ENCODE assay signal across 27 cellular contexts in genomic region chr17:75493476-75494129, GRCh38.
"Had no signal": no experiment of that assay in that cellular context is flagged by ENCODE, and none has a peak within 500 bp of the region (broad histone marks: within the 10 kb centered on the region; RNA-seq: fewer than 3 reads in every experiment).

No MANE protein-coding gene starts in this region.

- H3K9me3 Mint-ChIP-seq: immature natural killer cell; naive thymus-derived CD8-positive, alpha-beta T cell; nephron; neural crest cell; stimulated activated effector memory CD8-positive, alpha-beta T cell treated with anti-CD3 and anti-CD28 coated beads, Interleukin-12 subunit alpha, Interleukin-12 subunit beta, amount 100 ng/mL, for 72 hours; stimulated activated naive CD8-positive, alpha-beta T cell treated with anti-CD3 and anti-CD28 coated beads, Interleukin-15, Interleukin-2, amounts not matched to agents 100 ng/mL and 50 ng/mL, for 24 hours had no signal

- H3K4me3 ChIP-seq: left lung, lower lobe of right lung, right atrium auricular region, skin epidermis, suprapubic skin, thoracic aorta, tibial artery, upper lobe of left lung, vagina had no signal

- H3K4me3 Mint-ChIP-seq: immature natural killer cell; naive thymus-derived CD8-positive, alpha-beta T cell; nephron; neural crest cell; stimulated activated effector memory CD8-positive, alpha-beta T cell treated with anti-CD3 and anti-CD28 coated beads, Interleukin-12 subunit alpha, Interleukin-12 subunit beta, amount 100 ng/mL, for 72 hours; stimulated activated naive CD8-positive, alpha-beta T cell treated with anti-CD3 and anti-CD28 coated beads, Interleukin-15, Interleukin-2, amounts not matched to agents 100 ng/mL and 50 ng/mL, for 24 hours had no signal

- H3K27ac ChIP-seq: left lung, lower lobe of right lung, neutrophil, parathyroid adenoma, right atrium auricular region, suprapubic skin, thoracic aorta, tibial artery, upper lobe of left lung, vagina had no signal

- H3K4me1 Mint-ChIP-seq: nephron, neural crest cell had no signal

- H3K9ac ChIP-seq: parathyroid adenoma had no signal

- H3K4me1 ChIP-seq: suprapubic skin, vagina had no signal

- H3K9me3 ChIP-seq: left lung, lower lobe of right lung, neutrophil, right atrium auricular region, suprapubic skin, thoracic aorta, tibial artery, upper lobe of left lung, vagina had no signal

- H3K27me3 ChIP-seq: left lung, neutrophil, right atrium auricular region, suprapubic skin, tibial artery, upper lobe of left lung, vagina had no signal

- ATAC-seq: left colon; left lung; lower lobe of right lung; naive thymus-derived CD8-positive, alpha-beta T cell; sciatic nerve; stimulated activated effector memory CD8-positive, alpha-beta T cell treated with anti-CD3 and anti-CD28 coated beads, Interleukin-12 subunit alpha, Interleukin-12 subunit beta, amount 100 ng/mL, for 72 hours had no signal

- H3K27ac Mint-ChIP-seq: immature natural killer cell; nephron; stimulated activated effector memory CD8-positive, alpha-beta T cell treated with anti-CD3 and anti-CD28 coated beads, Interleukin-12 subunit alpha, Interleukin-12 subunit beta, amount 100 ng/mL, for 72 hours; stimulated activated naive CD8-positive, alpha-beta T cell treated with anti-CD3 and anti-CD28 coated beads, Interleukin-15, Interleukin-2, amounts not matched to agents 100 ng/mL and 50 ng/mL, for 24 hours had no signal

- H3K27me3 Mint-ChIP-seq: naive thymus-derived CD8-positive, alpha-beta T cell; progenitor cell of endocrine pancreas; stimulated activated naive CD8-positive, alpha-beta T cell treated with anti-CD3 and anti-CD28 coated beads, Interleukin-15, Interleukin-2, amounts not matched to agents 100 ng/mL and 50 ng/mL, for 24 hours had no signal

- DNase-seq: hypothalamus; immature natural killer cell; kidney; left colon; lower lobe of right lung; mammary epithelial cell; mesenchymal stem cell; naive thymus-derived CD8-positive, alpha-beta T cell; occipital lobe; stimulated activated CD4-positive, alpha-beta T cell treated with anti-CD3 and anti-CD28 coated beads, Interleukin-4, amount 100 ng/mL, for 24 hours; stimulated activated naive CD4-positive, alpha-beta T cell; tibial artery had no signal
